In genomic region chr15:84799511-84800187, GRCh38 we compare ENCODE assay signal across 18 cellular contexts.
"Had no signal": no experiment of that assay in that cellular context is flagged by ENCODE, and none has a peak within 500 bp of the region (broad histone marks: within the 10 kb centered on the region; RNA-seq: fewer than 3 reads in every experiment).

No MANE protein-coding gene starts in this region.

- ATAC-seq: activated CD4-positive, alpha-beta T cell treated with anti-CD3 and anti-CD28 coated beads for 36 hours; gastrocnemius medialis; pancreas; T-helper 17 cell had no signal

- H3K4me1 Mint-ChIP-seq: activated CD4-positive, alpha-beta memory T cell treated with anti-CD3 and anti-CD28 coated beads, Interleukin-2, amount 10 ng/mL, durations not matched to agents 7 days and 5 days; activated CD4-positive, alpha-beta T cell treated with anti-CD3 and anti-CD28 coated beads for 36 hours; activated naive CD8-positive, alpha-beta T cell treated with anti-CD3 and anti-CD28 coated beads for 36 hours; brain; neural progenitor cell had no signal

- H2AFZ ChIP-seq: neural progenitor cell had no signal

- H3K4me3 ChIP-seq: gastrocnemius medialis, lower lobe of right lung, neural progenitor cell, pancreas, transverse colon had no signal

- H3K27me3 Mint-ChIP-seq: activated CD4-positive, alpha-beta memory T cell treated with anti-CD3 and anti-CD28 coated beads, Interleukin-2, amount 10 ng/mL, durations not matched to agents 7 days and 5 days; activated CD4-positive, alpha-beta T cell treated with anti-CD3 and anti-CD28 coated beads for 36 hours; activated naive CD8-positive, alpha-beta T cell treated with anti-CD3 and anti-CD28 coated beads for 36 hours; brain; central memory CD8-positive, alpha-beta T cell; T-helper 17 cell had no signal

- H3K9me3 Mint-ChIP-seq: activated CD4-positive, alpha-beta memory T cell treated with anti-CD3 and anti-CD28 coated beads, Interleukin-2, amount 10 ng/mL, durations not matched to agents 7 days and 5 days; activated naive CD8-positive, alpha-beta T cell treated with anti-CD3 and anti-CD28 coated beads for 36 hours; brain; central memory CD8-positive, alpha-beta T cell; neural progenitor cell had no signal

- H3K4me3 Mint-ChIP-seq: activated CD4-positive, alpha-beta memory T cell treated with anti-CD3 and anti-CD28 coated beads, Interleukin-2, amount 10 ng/mL, durations not matched to agents 7 days and 5 days; activated CD4-positive, alpha-beta T cell treated with anti-CD3 and anti-CD28 coated beads for 36 hours; activated naive CD8-positive, alpha-beta T cell treated with anti-CD3 and anti-CD28 coated beads for 36 hours; brain; central memory CD8-positive, alpha-beta T cell; neural progenitor cell; T-helper 17 cell had no signal

- H3K27ac ChIP-seq: gastrocnemius medialis, lower lobe of right lung, neural progenitor cell, pancreas, transverse colon, WERI-Rb-1 had no signal

- H3K27ac Mint-ChIP-seq: activated CD4-positive, alpha-beta memory T cell treated with anti-CD3 and anti-CD28 coated beads, Interleukin-2, amount 10 ng/mL, durations not matched to agents 7 days and 5 days; activated CD4-positive, alpha-beta T cell treated with anti-CD3 and anti-CD28 coated beads for 36 hours; activated naive CD8-positive, alpha-beta T cell treated with anti-CD3 and anti-CD28 coated beads for 36 hours; brain; neural progenitor cell; T-helper 17 cell had no signal

- H3K9me3 ChIP-seq: gastrocnemius medialis, lower lobe of right lung, pancreas, transverse colon had no signal

- H3K27me3 ChIP-seq: gastrocnemius medialis, neural progenitor cell, pancreas, transverse colon had no signal

- H3K4me1 ChIP-seq: neural progenitor cell, pancreas, transverse colon had no signal

- H3K4me2 ChIP-seq: neural progenitor cell had no signal

- DNase-seq: activated CD4-positive, alpha-beta T cell treated with anti-CD3 and anti-CD28 coated beads for 36 hours; activated naive CD8-positive, alpha-beta T cell treated with anti-CD3 and anti-CD28 coated beads for 36 hours; amygdala; cortex of kidney; effector memory CD4-positive, alpha-beta T cell; gastrocnemius medialis; lower lobe of right lung; pancreas; stimulated activated CD4-positive, alpha-beta T cell treated with anti-CD3 and anti-CD28 coated beads, Interleukin-4, amount 100 ng/mL, for 4 hours; stimulated activated CD8-positive, alpha-beta memory T cell treated with anti-CD3 and anti-CD28 coated beads, Interleukin-4, amount 100 ng/mL, for 48 hours; stimulated activated naive CD4-positive, alpha-beta T cell treated with Interleukin-2 at 50 U/mL for 16 hours; T-helper 17 cell; transverse colon; WERI-Rb-1 had no signal

- H3K36me3 ChIP-seq: neural progenitor cell had no signal
